ENCODE assay signal across 14 cellular contexts in the genomic region with DNA sequence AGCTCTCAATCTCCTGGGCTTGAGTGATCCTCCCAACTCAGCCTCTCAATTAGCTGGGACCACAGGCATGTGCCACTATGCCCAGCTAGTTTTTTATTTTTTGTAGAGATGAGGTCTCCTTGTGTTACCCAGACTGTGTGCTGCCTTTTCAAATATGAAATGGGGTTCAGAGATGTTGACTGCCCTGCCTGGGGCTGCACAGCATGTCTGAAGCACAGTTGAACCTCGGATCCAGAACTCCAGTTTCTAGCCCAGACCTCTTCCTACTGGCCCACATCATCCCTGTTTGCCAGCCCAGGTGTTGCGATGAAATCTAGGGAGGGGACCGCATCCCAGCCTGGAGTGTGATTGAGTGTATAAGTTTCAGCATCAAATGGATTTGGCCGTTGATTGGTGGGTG.
DNase-seq lines count a peak whose midpoint lies in the region; ATAC-seq, FAIRE-seq and TF ChIP-seq lines count a peak whose summit lies in the region.
"Had no signal": no experiment of that assay in that cellular context is flagged by ENCODE, and none has a peak within 500 bp of the region (broad histone marks: within the 10 kb centered on the region; RNA-seq: fewer than 3 reads in every experiment).

No MANE protein-coding gene starts in this region.

- in situ Hi-C loops in HepG2 (cut with HindIII; ENCODE audit: extremely low pct_ligation_motif_present, low pct_unique_long_range_greater_than_20kb): no loop called here

- TF ChIP-seq POLR2A in HepG2 (IDR thresholded peaks at IDR 0.05; ENCODE audit: insufficient read depth in 1 of 2, low read depth in 2 of 2, low read length in 2 of 2) (no peak), right lobe of liver (IDR thresholded peaks at IDR 0.05) (no peak)

- no peak overlapping the region for H3K9ac ChIP-seq in HepG2 (ENCODE audit: insufficient read depth, low read depth, low read length)
- H3K9ac ChIP-seq in rectal smooth muscle tissue (ENCODE audit: low read length): no peak overlapping the region
- H3K9ac ChIP-seq: BLaER1 had no signal

- BruUV-seq in HepG2 (replicated peaks; lab: Mats Ljungman, UMichigan): no TSS peak

- CTCF ChIA-PET in HepG2 (lab: Yijun Ruan, JAX; ENCODE audit: low intra/inter-chr PET ratio, low total read pairs): no interaction called here

- no peak for TF ChIP-seq RAD21 in HepG2 (CRISPR knock-in tag; IDR thresholded peaks at IDR 0.05)

- H3K36me3 Mint-ChIP-seq in glutamatergic neuron (ENCODE audit: unreplicated experiment): no peaks in the 10 kb centered on the region
- H3K36me3 Mint-ChIP-seq: CD14-positive monocyte; CD4-positive, alpha-beta memory T cell had no signal

- H3K36me3 ChIP-seq in HepG2 (replicated peaks in 1 of 2; ENCODE audit: control insufficient read depth in 1 of 2, insufficient read depth in 2 of 2, low read length in 2 of 2) (no peaks in the 10 kb centered on the region), right lobe of liver (no peaks in the 10 kb centered on the region), rectal smooth muscle tissue (ENCODE audit: control insufficient read depth, insufficient read depth, low read length) (no peaks in the 10 kb centered on the region)
- H3K36me3 ChIP-seq: BLaER1, HAP-1 had no signal

- peaks cover 11% of the 10 kb centered on the region for H3K9me3 Mint-ChIP-seq in glutamatergic neuron (ENCODE audit: unreplicated experiment)
- H3K9me3 Mint-ChIP-seq: CD14-positive monocyte; CD4-positive, alpha-beta memory T cell had no signal

- H3K27me3 Mint-ChIP-seq in glutamatergic neuron (ENCODE audit: unreplicated experiment): peaks cover 24% of the 10 kb centered on the region

- H2AFZ ChIP-seq in HepG2 (ENCODE audit: low read length): no peak overlapping the region

- TF ChIP-seq CTCF in HepG2 (CRISPR knock-in tag; IDR thresholded peaks at IDR 0.05): no peak
- no peak for TF ChIP-seq CTCF in right lobe of liver (IDR thresholded peaks at IDR 0.05)
- TF ChIP-seq CTCF in glutamatergic neuron (IDR thresholded peaks at IDR 0.05; ENCODE audit: partially characterized antibody, unreplicated experiment): no peak

- no peaks in the 10 kb centered on the region for H4K20me1 ChIP-seq in HepG2 (ENCODE audit: insufficient read depth, low read length)
- H4K20me1 ChIP-seq: BLaER1 had no signal

- H3K27me3 ChIP-seq in HepG2 (ENCODE audit: control insufficient read depth in 1 of 2, insufficient read depth in 2 of 2, low read length in 2 of 2) (peaks cover 5 to 10% of the 10 kb centered on the region in 2 experiments; a peak in 3 of 5 replicates), right lobe of liver (no peaks in the 10 kb centered on the region), rectal smooth muscle tissue (ENCODE audit: control insufficient read depth, insufficient read depth, low read length) (no peaks in the 10 kb centered on the region)
- H3K27me3 ChIP-seq: BLaER1 had no signal

- H3K4me2 ChIP-seq in HepG2 (ENCODE audit: low read depth, low read length): no peak overlapping the region

- TF ChIP-seq EP300 in HepG2 (IDR thresholded peaks at IDR 0.05; ENCODE audit: low read depth in 2 of 2, low read length in 2 of 2) (no peak), HepG2 (CRISPR knock-in tag; IDR thresholded peaks at IDR 0.05; ENCODE audit: borderline replicate concordance) (no peak)

- WGBS in HepG2 (ENCODE audit: low lambda C conversion rate): 21% methylated on average over 4 of the region's 4 CpGs
- WGBS in right lobe of liver (ENCODE audit: insufficient coverage, low coverage, low lambda C conversion rate, missing lambda C conversion rate): 61% methylated on average over 2 of the region's 4 CpGs

- peak overlapping the region; percentile 73 for H3K27ac Mint-ChIP-seq in glutamatergic neuron (ENCODE audit: unreplicated experiment)
- H3K27ac Mint-ChIP-seq: CD14-positive monocyte; CD4-positive, alpha-beta memory T cell had no signal

- H3K4me3 ChIP-seq in HepG2 (replicated peaks in 1 of 3; ENCODE audit: insufficient read depth in 1 of 3, low read depth in 2 of 3, low read length in 3 of 3) (no peak overlapping the region), right lobe of liver (no peak overlapping the region), rectal smooth muscle tissue (ENCODE audit: low read length) (no peak overlapping the region)
- H3K4me3 ChIP-seq: BLaER1, HAP-1 had no signal

- H3K4me1 Mint-ChIP-seq in glutamatergic neuron (ENCODE audit: low read depth, unreplicated experiment): peaks cover 37% of the 10 kb centered on the region
- H3K4me1 Mint-ChIP-seq: CD14-positive monocyte had no signal

- no peaks in the 10 kb centered on the region for H3K4me1 ChIP-seq in HepG2 (ENCODE audit: insufficient read depth, low read length)
- H3K4me1 ChIP-seq in right lobe of liver: no peaks in the 10 kb centered on the region
- H3K4me1 ChIP-seq in rectal smooth muscle tissue (ENCODE audit: control insufficient read depth, insufficient read depth, low read length): peaks cover 51% of the 10 kb centered on the region
- H3K4me1 ChIP-seq: HAP-1 had no signal

- FAIRE-seq in HepG2 (lab: Jason Lieb, UNC): no peak

- no peak overlapping the region for H3K27ac ChIP-seq in HepG2 (ENCODE audit: extremely low read length, insufficient read depth, low read length)
- H3K27ac ChIP-seq in right lobe of liver: no peak overlapping the region
- peak overlapping the region; percentile 97 for H3K27ac ChIP-seq in rectal smooth muscle tissue (ENCODE audit: low read depth, low read length)
- H3K27ac ChIP-seq: 22Rv1 had no signal

- H3K4me3 Mint-ChIP-seq in glutamatergic neuron (ENCODE audit: unreplicated experiment): no peak overlapping the region
- H3K4me3 Mint-ChIP-seq: CD14-positive monocyte; CD4-positive, alpha-beta memory T cell had no signal

- H3K9me3 ChIP-seq in HepG2 (ENCODE audit: low read length): no peaks in the 10 kb centered on the region
- H3K9me3 ChIP-seq in right lobe of liver: no peaks in the 10 kb centered on the region
- H3K9me3 ChIP-seq: BLaER1, HAP-1 had no signal

- POLR2A ChIA-PET in HepG2 (lab: Yijun Ruan, JAX): no interaction called here

- intact Hi-C loops in HepG2 (cut with micrococcal nuclease; ENCODE audit: unreplicated experiment): no loop called here
- intact Hi-C loops in right lobe of liver (cut with DNase I): no loop called here

- DNase-seq in HepG2 (ENCODE audit: low spot score) (no peak), right lobe of liver (no peak), glutamatergic neuron (no peak), NCI-H69 (lab: John Stamatoyannopoulos, UW) (no peak), NCI-H1694 treated with DMSO at 0.1 percent for 48 hours (lab: John Stamatoyannopoulos, UW) (no peak)
- DNase-seq: CD4-positive, alpha-beta memory T cell; DMS79 treated with DMSO at 0.1 percent for 48 hours; GF-D8 had no signal

- no peaks in the 10 kb centered on the region for H3K79me2 ChIP-seq in HepG2 (ENCODE audit: insufficient read depth, low read length)

- ATAC-seq in HepG2 (no peak), right lobe of liver (no peak), GM21360 (IDR thresholded peaks at IDR 0.05; ENCODE audit: unreplicated experiment) (no peak)

TF ChIP-seq in HepG2, 621 proteins besides CTCF, POLR2A, EP300 and RAD21:
- peak; percentile 85 for TF ChIP-seq ZNF768 (CRISPR knock-in tag; IDR thresholded peaks at IDR 0.05)
- no peak for TF ChIP-seq ZNF782 (CRISPR knock-in tag; IDR thresholded peaks at IDR 0.05; ENCODE audit: borderline replicate concordance)
- no peak for TF ChIP-seq GPN1 (CRISPR knock-in tag; IDR thresholded peaks at IDR 0.05; ENCODE audit: borderline replicate concordance)
